ENCODE assay signal across 18 cellular contexts in the genomic region with DNA sequence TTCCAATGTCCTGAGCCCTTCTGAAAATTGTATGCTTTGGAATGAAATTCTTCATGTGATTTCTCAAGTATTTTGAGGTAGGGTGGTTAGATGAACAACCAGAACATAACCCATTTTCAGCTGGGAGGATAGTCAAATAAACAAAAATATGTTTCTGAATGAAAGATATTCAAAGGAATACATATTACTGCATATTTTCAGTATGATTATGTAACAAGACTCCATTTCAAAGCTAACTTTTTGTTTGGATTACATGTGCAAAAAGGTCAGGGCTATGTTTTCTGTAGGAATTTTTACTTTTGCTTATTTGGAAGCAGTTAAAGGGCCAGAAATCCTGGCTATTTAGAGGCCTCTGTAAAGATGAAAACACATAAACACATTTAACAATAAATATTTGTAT. TPM values are rescaled to one million over a fixed set of nuclear protein-coding genes. Genes with fewer than 3 reads are reported as not detected.
DNase-seq lines count a peak whose midpoint lies in the region; ATAC-seq, FAIRE-seq and TF ChIP-seq lines count a peak whose summit lies in the region.
"Had no signal": no experiment of that assay in that cellular context is flagged by ENCODE, and none has a peak within 500 bp of the region (broad histone marks: within the 10 kb centered on the region; RNA-seq: fewer than 3 reads in every experiment).

No MANE protein-coding gene starts in this region.

- no peak for ATAC-seq in activated naive CD8-positive, alpha-beta T cell treated with anti-CD3 and anti-CD28 coated beads, Interleukin-2, amount 10 ng/mL, durations not matched to agents 7 days and 5 days (ENCODE audit: low read depth)
- ATAC-seq in pancreas, result no peak
- ATAC-seq: psoas muscle, T-helper 17 cell had no signal

- no peak for FAIRE-seq in pancreas (lab: Jason Lieb, UNC)

- peaks cover 59% of the 10 kb centered on the region for H3K4me1 ChIP-seq in OCI-LY3 (ENCODE audit: low read length)
- H3K4me1 ChIP-seq in skeletal muscle satellite cell (ENCODE audit: control insufficient read depth, insufficient read depth, low read length), result peaks cover 38% of the 10 kb centered on the region
- H3K4me1 ChIP-seq in pancreas, result peaks cover 6 to 20% (median 15%) of the 10 kb centered on the region in 3 donors

- H3K36me3 ChIP-seq in OCI-LY3 (replicated peaks; ENCODE audit: low read depth, low read length) (peaks cover 2% of the 10 kb centered on the region), skeletal muscle satellite cell (ENCODE audit: insufficient read depth, low read length) (peaks cover 4% of the 10 kb centered on the region), pancreas (no peaks in the 10 kb centered on the region)
- H3K36me3 ChIP-seq: stomach had no signal

- POLR2A ChIA-PET in activated naive CD8-positive, alpha-beta T cell treated with anti-CD3 and anti-CD28 coated beads, Interleukin-2, amount 10 ng/mL, durations not matched to agents 7 days and 5 days (lab: Charles Lee), result no interaction called here

- peaks cover 70% of the 10 kb centered on the region for H4K20me1 ChIP-seq in OCI-LY3 (ENCODE audit: insufficient read depth, low read length)

- peaks cover 1% of the 10 kb centered on the region for H3K9me3 Mint-ChIP-seq in activated naive CD8-positive, alpha-beta T cell treated with anti-CD3 and anti-CD28 coated beads, Interleukin-2, amount 10 ng/mL, durations not matched to agents 7 days and 5 days
- peaks cover 2% of the 10 kb centered on the region for H3K9me3 Mint-ChIP-seq in activated naive CD8-positive, alpha-beta T cell treated with anti-CD3 and anti-CD28 coated beads for 36 hours
- H3K9me3 Mint-ChIP-seq: naive B cell had no signal

- no peak overlapping the region for H2AFZ ChIP-seq in OCI-LY3 (ENCODE audit: low read depth, low read length)

- TF ChIP-seq CTCF in OCI-LY3 (IDR thresholded peaks at IDR 0.05; ENCODE audit: low read depth, low read length) (no peak), choroid plexus epithelial cell (conservative IDR thresholded peaks at IDR 0.05; ENCODE audit: low read depth, low read length) (no peak), pancreas (IDR thresholded peaks at IDR 0.05) (no peak), foreskin fibroblast (IDR thresholded peaks at IDR 0.05; ENCODE audit: low read depth, low read length) (no peak)

- H3K4me2 ChIP-seq in OCI-LY3 (ENCODE audit: low read length) (peak overlapping the region; percentile 94), skeletal muscle satellite cell (ENCODE audit: low read length) (peak overlapping the region; percentile 41)

- H3K4me3 ChIP-seq in OCI-LY3 (ENCODE audit: low read length), result peak overlapping the region; percentile 3; the same call in 1 of the 2 replicates
- H3K4me3 ChIP-seq in choroid plexus epithelial cell (ENCODE audit: low read depth, low read length), result no peak overlapping the region
- H3K4me3 ChIP-seq in skeletal muscle satellite cell (ENCODE audit: low read length), result no peak overlapping the region
- no peak overlapping the region for H3K4me3 ChIP-seq in pancreas
- H3K4me3 ChIP-seq in foreskin fibroblast (ENCODE audit: low read depth in 1 of 2, low read length in 2 of 2), result no peak overlapping the region
- H3K4me3 ChIP-seq: psoas muscle, stomach had no signal

- peaks cover 87% of the 10 kb centered on the region for H3K79me2 ChIP-seq in OCI-LY3 (ENCODE audit: low read length)

- intact Hi-C loops in pancreas (cut with DNase I), result no loop called here

- H3K27me3 Mint-ChIP-seq in activated naive CD8-positive, alpha-beta T cell treated with anti-CD3 and anti-CD28 coated beads, Interleukin-2, amount 10 ng/mL, durations not matched to agents 7 days and 5 days, result no peaks in the 10 kb centered on the region
- H3K27me3 Mint-ChIP-seq in activated naive CD8-positive, alpha-beta T cell treated with anti-CD3 and anti-CD28 coated beads for 36 hours, result no peaks in the 10 kb centered on the region
- H3K27me3 Mint-ChIP-seq: activated naive CD8-positive, alpha-beta T cell; naive B cell; T-helper 17 cell had no signal

- H3K27ac ChIP-seq in OCI-LY3 (ENCODE audit: low read length) (peak overlapping the region; percentile 8; the same call in 1 of the 2 replicates), pancreas (peak overlapping the region in 1 of 4 donors; percentile 53)

- H3K27ac Mint-ChIP-seq in activated naive CD8-positive, alpha-beta T cell treated with anti-CD3 and anti-CD28 coated beads, Interleukin-2, amount 10 ng/mL, durations not matched to agents 7 days and 5 days, result peak overlapping the region; percentile 23
- H3K27ac Mint-ChIP-seq in activated naive CD8-positive, alpha-beta T cell treated with anti-CD3 and anti-CD28 coated beads for 36 hours, result no peak overlapping the region

- H3K27me3 ChIP-seq in OCI-LY3 (ENCODE audit: low read depth, low read length), result no peaks in the 10 kb centered on the region
- no peaks in the 10 kb centered on the region for H3K27me3 ChIP-seq in skeletal muscle satellite cell (ENCODE audit: control insufficient read depth, insufficient read depth, low read length)
- H3K27me3 ChIP-seq in pancreas, result no peaks in the 10 kb centered on the region
- H3K27me3 ChIP-seq: stomach had no signal

- H3K4me1 Mint-ChIP-seq in activated naive CD8-positive, alpha-beta T cell treated with anti-CD3 and anti-CD28 coated beads, Interleukin-2, amount 10 ng/mL, durations not matched to agents 7 days and 5 days, result peaks cover 40% of the 10 kb centered on the region
- H3K4me1 Mint-ChIP-seq in activated naive CD8-positive, alpha-beta T cell treated with anti-CD3 and anti-CD28 coated beads for 36 hours, result peaks cover 44% of the 10 kb centered on the region

- no peak for DNase-seq in activated naive CD8-positive, alpha-beta T cell treated with anti-CD3 and anti-CD28 coated beads, Interleukin-2, amount 10 ng/mL, durations not matched to agents 7 days and 5 days
- DNase-seq in activated naive CD8-positive, alpha-beta T cell treated with anti-CD3 and anti-CD28 coated beads for 36 hours, result no peak
- DNase-seq in choroid plexus epithelial cell (ENCODE audit: low read depth), result peak; percentile 70
- no peak for DNase-seq in pancreas
- DNase-seq in SW 1271 (lab: John Stamatoyannopoulos, UW), result no peak
- DNase-seq in foreskin fibroblast, result no peak
- DNase-seq: activated CD4-positive, CD25-positive, alpha-beta regulatory T cell; effector CD4-positive, alpha-beta T cell; naive B cell; NCI-H1436 treated with DMSO at 0.1 percent for 48 hours; NCI-H226; psoas muscle; Right ventricle myocardium superior; stomach; T-helper 17 cell had no signal

- no peaks in the 10 kb centered on the region; the same call in 1 of the 2 replicates for H3K9me3 ChIP-seq in OCI-LY3 (ENCODE audit: insufficient read depth, low read length)
- H3K9me3 ChIP-seq in skeletal muscle satellite cell (replicated peaks; ENCODE audit: low read length), result no peaks in the 10 kb centered on the region
- no peaks in the 10 kb centered on the region for H3K9me3 ChIP-seq in pancreas
- H3K9me3 ChIP-seq: psoas muscle, stomach had no signal

- H3K36me3 Mint-ChIP-seq in activated naive CD8-positive, alpha-beta T cell treated with anti-CD3 and anti-CD28 coated beads, Interleukin-2, amount 10 ng/mL, durations not matched to agents 7 days and 5 days, result peaks cover 44% of the 10 kb centered on the region
- peaks cover 38% of the 10 kb centered on the region for H3K36me3 Mint-ChIP-seq in activated naive CD8-positive, alpha-beta T cell treated with anti-CD3 and anti-CD28 coated beads for 36 hours

- H3K4me3 Mint-ChIP-seq in activated naive CD8-positive, alpha-beta T cell treated with anti-CD3 and anti-CD28 coated beads, Interleukin-2, amount 10 ng/mL, durations not matched to agents 7 days and 5 days, result no peak overlapping the region
- H3K4me3 Mint-ChIP-seq in activated naive CD8-positive, alpha-beta T cell treated with anti-CD3 and anti-CD28 coated beads for 36 hours, result no peak overlapping the region
- H3K4me3 Mint-ChIP-seq: naive B cell had no signal

- H3K9ac ChIP-seq in OCI-LY3 (ENCODE audit: low read length), result peak overlapping the region; percentile 2; the same call in 1 of the 2 replicates
- peak overlapping the region; percentile 53 for H3K9ac ChIP-seq in skeletal muscle satellite cell (ENCODE audit: low read depth, low read length)

RNA-seq across cellular contexts. Expression of a gene that starts 27.7 kb away (rescaled TPM):
- total RNA-seq in activated naive CD8-positive, alpha-beta T cell treated with anti-CD3 and anti-CD28 coated beads, Interleukin-2, amount 10 ng/mL, durations not matched to agents 7 days and 5 days, result 10 to 100 TPM; 98.6 to 99.8 TPM
- 100 to 1,000 TPM; 103 to 106 TPM for total RNA-seq in activated naive CD8-positive, alpha-beta T cell treated with anti-CD3 and anti-CD28 coated beads for 36 hours
- total RNA-seq in skeletal muscle satellite cell (2012; rRNA removed), result 47.4 and 67.2 TPM in 2 replicates
- total RNA-seq in pancreas, result 10 to 100 TPM; 15.3 to 33.4 (median 20.3) TPM
- 1 to 10 TPM; 2.4 to 2.7 TPM for polyA plus RNA-seq in pancreas
